In the genomic region with DNA sequence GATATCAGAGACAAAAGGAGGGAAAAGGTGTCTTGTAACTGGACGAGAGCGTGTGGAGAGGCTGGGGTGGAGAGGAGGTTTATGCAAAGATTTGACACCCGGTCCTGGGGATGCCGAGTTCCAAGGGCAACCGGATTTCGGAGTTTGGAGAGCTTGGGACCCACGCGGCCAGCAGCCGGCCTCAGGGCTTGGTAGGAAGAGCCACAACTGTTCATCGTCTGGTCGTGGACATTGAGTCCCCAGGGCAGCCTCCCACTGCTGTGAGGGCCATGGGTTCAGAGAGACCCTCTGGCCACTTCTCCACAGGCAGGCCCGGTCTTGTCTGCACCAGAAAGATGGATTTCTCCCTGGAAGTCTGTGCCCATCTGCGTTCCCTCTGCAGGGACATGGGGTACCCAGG, we compare ENCODE assay signal across 34 cellular contexts. TPM values are rescaled to one million over a fixed set of nuclear protein-coding genes. Genes with fewer than 3 reads are reported as not detected.
"Had no signal": no experiment of that assay in that cellular context is flagged by ENCODE, and none has a peak within 500 bp of the region (broad histone marks: within the 10 kb centered on the region; RNA-seq: fewer than 3 reads in every experiment).

No MANE protein-coding gene starts in this region.

- H3K27ac Mint-ChIP-seq: activated CD4-positive, alpha-beta memory T cell treated with anti-CD3 and anti-CD28 coated beads for 36 hours; activated CD4-positive, alpha-beta T cell treated with anti-CD3 and anti-CD28 coated beads for 36 hours; activated CD4-positive, alpha-beta T cell treated with anti-CD3 and anti-CD28 coated beads, Interleukin-2, amount 10 ng/mL, durations not matched to agents 24 days and 14 days; activated CD8-positive, alpha-beta memory T cell treated with anti-CD3 and anti-CD28 coated beads, Interleukin-2, amount 10 ng/mL, durations not matched to agents 7 days and 5 days; activated CD8-positive, alpha-beta T cell treated with anti-CD3 and anti-CD28 coated beads, Interleukin-2, amount 10 ng/mL, durations not matched to agents 7 days and 5 days; activated naive CD4-positive, alpha-beta T cell treated with anti-CD3 and anti-CD28 coated beads for 36 hours; activated naive CD4-positive, alpha-beta T cell treated with anti-CD3 and anti-CD28 coated beads, Interleukin-2, amount 50 U/mL, for 24 hours; activated naive CD8-positive, alpha-beta T cell treated with anti-CD3 and anti-CD28 coated beads for 36 hours; activated naive CD8-positive, alpha-beta T cell treated with anti-CD3 and anti-CD28 coated beads, Interleukin-2, amount 50 U/mL, for 24 hours; activated T-helper 1 cell treated with anti-CD3 and anti-CD28 coated beads, Interleukin-12 subunit alpha, Interleukin-12 subunit beta, Interleukin-2, Interleukin-4 antibody, amounts not matched to agents 30 ng/mL and 10 ng/mL and 1 ng/mL, durations not matched to agents 14 hours and 24 hours and 36 hours; activated T-helper 2 cell treated with anti-CD3 and anti-CD28 coated beads, Interferon-gamma antibody, Interleukin-2, Interleukin-4, amounts not matched to agents 10 μg/mL and 5 μg/mL and 100 μg/mL, durations not matched to agents 14 hours and 24 hours and 36 hours; dendritic cell treated with granulocyte-macrophage colony-stimulating factor and Interleukin-4, amounts not matched to agents 40 ng/mL and 50 ng/mL, for 4 days; endodermal cell had no signal

- ATAC-seq: activated CD4-positive, alpha-beta T cell treated with anti-CD3 and anti-CD28 coated beads for 36 hours; activated CD8-positive, alpha-beta memory T cell treated with anti-CD3 and anti-CD28 coated beads, Interleukin-2, amount 10 ng/mL, durations not matched to agents 7 days and 5 days; activated CD8-positive, alpha-beta T cell treated with anti-CD3 and anti-CD28 coated beads, Interleukin-2, amount 10 ng/mL, durations not matched to agents 7 days and 5 days; activated naive CD8-positive, alpha-beta T cell treated with anti-CD3 and anti-CD28 coated beads, Interleukin-2, amount 50 U/mL, for 24 hours; body of pancreas; foreskin keratinocyte; gastrocnemius medialis had no signal

- H3K4me3 ChIP-seq: adrenal gland, body of pancreas, coronary artery, dorsolateral prefrontal cortex, esophagus muscularis mucosa, gastrocnemius medialis had no signal

- H3K36me3 Mint-ChIP-seq: activated CD4-positive, alpha-beta memory T cell treated with anti-CD3 and anti-CD28 coated beads for 36 hours; activated naive CD4-positive, alpha-beta T cell treated with anti-CD3 and anti-CD28 coated beads, Interleukin-2, amount 50 U/mL, for 24 hours; activated naive CD8-positive, alpha-beta T cell treated with anti-CD3 and anti-CD28 coated beads for 36 hours had no signal

- H3K27me3 Mint-ChIP-seq: activated CD4-positive, alpha-beta memory T cell treated with anti-CD3 and anti-CD28 coated beads for 36 hours; activated CD4-positive, alpha-beta T cell treated with anti-CD3 and anti-CD28 coated beads, Interleukin-2, amount 10 ng/mL, durations not matched to agents 24 days and 14 days; activated CD8-positive, alpha-beta memory T cell treated with anti-CD3 and anti-CD28 coated beads, Interleukin-2, amount 10 ng/mL, durations not matched to agents 7 days and 5 days had no signal

- H3K27ac ChIP-seq: adrenal gland, body of pancreas, coronary artery, dorsolateral prefrontal cortex, esophagus muscularis mucosa, foreskin keratinocyte, gastrocnemius medialis had no signal

- H3K36me3 ChIP-seq: adrenal gland, esophagus muscularis mucosa, gastrocnemius medialis had no signal

- H3K27me3 ChIP-seq: adrenal gland, body of pancreas, foreskin keratinocyte, gastrocnemius medialis had no signal

- H3K4me1 ChIP-seq: adrenal gland, body of pancreas, esophagus muscularis mucosa, foreskin keratinocyte, gastrocnemius medialis had no signal

- H3K4me3 Mint-ChIP-seq: activated CD4-positive, alpha-beta memory T cell treated with anti-CD3 and anti-CD28 coated beads for 36 hours; activated CD4-positive, alpha-beta T cell treated with anti-CD3 and anti-CD28 coated beads for 36 hours; activated CD4-positive, alpha-beta T cell treated with anti-CD3 and anti-CD28 coated beads, Interleukin-2, amount 10 ng/mL, durations not matched to agents 24 days and 14 days; activated CD8-positive, alpha-beta memory T cell treated with anti-CD3 and anti-CD28 coated beads, Interleukin-2, amount 10 ng/mL, durations not matched to agents 7 days and 5 days; activated CD8-positive, alpha-beta T cell treated with anti-CD3 and anti-CD28 coated beads, Interleukin-2, amount 10 ng/mL, durations not matched to agents 7 days and 5 days; activated naive CD4-positive, alpha-beta T cell treated with anti-CD3 and anti-CD28 coated beads for 36 hours; activated naive CD4-positive, alpha-beta T cell treated with anti-CD3 and anti-CD28 coated beads, Interleukin-2, amount 50 U/mL, for 24 hours; activated naive CD8-positive, alpha-beta T cell treated with anti-CD3 and anti-CD28 coated beads for 36 hours; activated naive CD8-positive, alpha-beta T cell treated with anti-CD3 and anti-CD28 coated beads, Interleukin-2, amount 50 U/mL, for 24 hours; activated T-helper 1 cell treated with anti-CD3 and anti-CD28 coated beads, Interleukin-12 subunit alpha, Interleukin-12 subunit beta, Interleukin-2, Interleukin-4 antibody, amounts not matched to agents 30 ng/mL and 10 ng/mL and 1 ng/mL, durations not matched to agents 14 hours and 24 hours and 36 hours; dendritic cell treated with granulocyte-macrophage colony-stimulating factor and Interleukin-4, amounts not matched to agents 40 ng/mL and 50 ng/mL, for 4 days; endodermal cell had no signal

- DNase-seq: activated CD4-positive, alpha-beta memory T cell treated with anti-CD3 and anti-CD28 coated beads for 36 hours; activated CD4-positive, alpha-beta T cell treated with anti-CD3 and anti-CD28 coated beads for 36 hours; activated CD4-positive, alpha-beta T cell treated with anti-CD3 and anti-CD28 coated beads, Interleukin-2, amount 10 ng/mL, durations not matched to agents 24 days and 14 days; activated CD4-positive, CD25-positive, alpha-beta regulatory T cell; activated CD4-positive, CD25-positive, alpha-beta regulatory T cell treated with anti-CD3 and anti-CD28 coated beads, Interleukin-2, amount 50 U/mL, for 72 hours; activated CD8-positive, alpha-beta memory T cell treated with anti-CD3 and anti-CD28 coated beads, Interleukin-2, amount 10 ng/mL, durations not matched to agents 7 days and 5 days; activated CD8-positive, alpha-beta memory T cell treated with anti-CD3 and anti-CD28 coated beads, Interleukin-2, amount 50 U/mL, for 4 hours; activated CD8-positive, alpha-beta T cell treated with anti-CD3 and anti-CD28 coated beads, Interleukin-2, amount 10 ng/mL, durations not matched to agents 7 days and 5 days; activated effector memory CD4-positive, alpha-beta T cell treated with anti-CD3 and anti-CD28 coated beads, Interleukin-2, amount 50 U/mL, for 16 hours; activated naive CD4-positive, alpha-beta T cell treated with anti-CD3 and anti-CD28 coated beads for 36 hours; activated naive CD8-positive, alpha-beta T cell treated with anti-CD3 and anti-CD28 coated beads for 36 hours; activated naive CD8-positive, alpha-beta T cell treated with anti-CD3 and anti-CD28 coated beads, Interleukin-2, amount 50 U/mL, for 24 hours; activated T-cell treated with anti-CD3 and anti-CD28 coated beads, Interleukin-2, amount 50 U/mL, for 1 hour; activated T-cell treated with anti-CD3 and anti-CD28 coated beads, Interleukin-2, amount 50 U/mL, for 48 hours; adrenal gland; amygdala; aorta; body of pancreas; central memory CD4-positive, alpha-beta T cell; dorsolateral prefrontal cortex; effector memory CD4-positive, alpha-beta T cell; endodermal cell; foreskin keratinocyte; gastrocnemius medialis; T-helper 2 cell had no signal

- H3K4me1 Mint-ChIP-seq: activated CD4-positive, alpha-beta T cell treated with anti-CD3 and anti-CD28 coated beads for 36 hours; activated CD4-positive, alpha-beta T cell treated with anti-CD3 and anti-CD28 coated beads, Interleukin-2, amount 10 ng/mL, durations not matched to agents 24 days and 14 days; activated CD8-positive, alpha-beta memory T cell treated with anti-CD3 and anti-CD28 coated beads, Interleukin-2, amount 10 ng/mL, durations not matched to agents 7 days and 5 days; activated naive CD4-positive, alpha-beta T cell treated with anti-CD3 and anti-CD28 coated beads, Interleukin-2, amount 50 U/mL, for 24 hours; activated naive CD8-positive, alpha-beta T cell treated with anti-CD3 and anti-CD28 coated beads for 36 hours; activated naive CD8-positive, alpha-beta T cell treated with anti-CD3 and anti-CD28 coated beads, Interleukin-2, amount 50 U/mL, for 24 hours had no signal

- H3K9me3 Mint-ChIP-seq: activated naive CD4-positive, alpha-beta T cell treated with anti-CD3 and anti-CD28 coated beads, Interleukin-2, amount 50 U/mL, for 24 hours; endodermal cell had no signal

- H3K9me3 ChIP-seq: adrenal gland, body of pancreas, gastrocnemius medialis had no signal

RNA-seq across cellular contexts. Expression of gene SHOX, which starts 46.8 kb away (rescaled TPM):
- total RNA-seq: activated CD4-positive, alpha-beta memory T cell treated with anti-CD3 and anti-CD28 coated beads for 36 hours; activated CD4-positive, alpha-beta T cell treated with anti-CD3 and anti-CD28 coated beads for 36 hours; activated CD4-positive, alpha-beta T cell treated with anti-CD3 and anti-CD28 coated beads, Interleukin-2, amount 10 ng/mL, durations not matched to agents 24 days and 14 days; activated CD8-positive, alpha-beta memory T cell treated with anti-CD3 and anti-CD28 coated beads for 36 hours; activated CD8-positive, alpha-beta memory T cell treated with anti-CD3 and anti-CD28 coated beads, Interleukin-2, amount 10 ng/mL, durations not matched to agents 7 days and 5 days; activated CD8-positive, alpha-beta T cell treated with anti-CD3 and anti-CD28 coated beads, Interleukin-2, amount 10 ng/mL, durations not matched to agents 7 days and 5 days; activated naive CD4-positive, alpha-beta T cell treated with anti-CD3 and anti-CD28 coated beads for 36 hours; activated naive CD8-positive, alpha-beta T cell treated with anti-CD3 and anti-CD28 coated beads for 36 hours; activated T-helper 1 cell treated with anti-CD3 and anti-CD28 coated beads, Interleukin-12 subunit alpha, Interleukin-12 subunit beta, Interleukin-2, Interleukin-4 antibody, amounts not matched to agents 30 ng/mL and 10 ng/mL and 1 ng/mL, durations not matched to agents 14 hours and 24 hours and 36 hours; activated T-helper 2 cell treated with anti-CD3 and anti-CD28 coated beads, Interferon-gamma antibody, Interleukin-2, Interleukin-4, amounts not matched to agents 10 μg/mL and 5 μg/mL and 100 μg/mL, durations not matched to agents 14 hours and 24 hours and 36 hours; adrenal gland; aorta; body of pancreas; endodermal cell; epithelial cell of proximal tubule; foreskin keratinocyte; T-helper 1 cell treated with Interleukin-12 subunit alpha and Interleukin-12 subunit beta and Interleukin-4 antibody, amounts not matched to agents 30 ng/mL and 1 ng/mL, for 36 hours had no signal
- polyA plus RNA-seq: adrenal gland, foreskin keratinocyte had no signal
